ENCODE assay signal across 26 cellular contexts in the genomic region with DNA sequence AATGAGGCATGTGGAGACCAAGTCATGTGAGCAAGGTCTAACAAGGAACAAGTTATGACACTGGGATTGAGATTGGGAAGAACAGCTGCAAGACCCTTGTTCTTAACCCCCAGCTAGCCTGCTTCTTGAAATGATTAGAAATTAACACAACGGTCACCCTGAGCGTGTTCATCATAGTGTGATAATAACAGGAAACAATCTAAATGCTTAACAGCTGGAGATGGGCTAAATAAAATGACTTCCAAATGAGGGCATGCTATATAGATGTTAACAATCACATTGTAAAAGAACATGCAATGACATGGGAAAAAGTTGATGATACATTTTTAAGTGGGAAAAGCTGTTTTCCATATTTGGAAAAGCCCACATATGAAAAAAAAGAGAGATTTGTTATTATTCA. TPM values are rescaled to one million over a fixed set of nuclear protein-coding genes. Genes with fewer than 3 reads are reported as not detected.
DNase-seq lines count a peak whose midpoint lies in the region; ATAC-seq, FAIRE-seq and TF ChIP-seq lines count a peak whose summit lies in the region.
"Had no signal": no experiment of that assay in that cellular context is flagged by ENCODE, and none has a peak within 500 bp of the region (broad histone marks: within the 10 kb centered on the region; RNA-seq: fewer than 3 reads in every experiment).

No MANE protein-coding gene starts in this region.

- H3K9me3 ChIP-seq in heart left ventricle (no peaks in the 10 kb centered on the region), adipocyte (ENCODE audit: control insufficient read depth, low read length) (no peaks in the 10 kb centered on the region), keratinocyte (ENCODE audit: control insufficient read depth, low read depth, low read length) (no peaks in the 10 kb centered on the region), tibial artery (no peaks in the 10 kb centered on the region)
- H3K9me3 ChIP-seq: BE2C, lower lobe of right lung, mucosa of descending colon, right lobe of liver, testis had no signal

- H3K79me2 ChIP-seq in keratinocyte (ENCODE audit: control insufficient read depth, insufficient read depth, low read length) = no peaks in the 10 kb centered on the region

- no peak overlapping the region for H2AFZ ChIP-seq in keratinocyte (ENCODE audit: control insufficient read depth, low read length)
- H2AFZ ChIP-seq: GM23338, neural progenitor cell had no signal

- peak overlapping the region; percentile 68 for H3K4me2 ChIP-seq in keratinocyte (ENCODE audit: control insufficient read depth, extremely low read depth, insufficient read depth, low read depth, low read length)
- H3K4me2 ChIP-seq: GM23338, neural progenitor cell had no signal

- FAIRE-seq in keratinocyte (lab: Jason Lieb, UNC) = no peak
- FAIRE-seq: A204.1, GM12891 had no signal

- no peak for DNase-seq in heart left ventricle
- no peak for DNase-seq in left ventricle myocardium superior
- DNase-seq in adipocyte (ENCODE audit: low read depth) = peak; percentile 40
- no peak for DNase-seq in keratinocyte (ENCODE audit: low read depth, low spot score)
- DNase-seq in tibial artery = no peak
- DNase-seq in activated CD4-positive, alpha-beta T cell treated with anti-CD3 and anti-CD28 coated beads, Interleukin-2, amount 50 U/mL, for 4 hours = no peak
- DNase-seq: activated CD4-positive, alpha-beta T cell treated with anti-CD3 and anti-CD28 coated beads, Interleukin-2, amount 10 ng/mL, durations not matched to agents 24 days and 14 days; activated naive CD4-positive, alpha-beta T cell treated with anti-CD3 and anti-CD28 coated beads for 36 hours; activated T-cell treated with anti-CD3 and anti-CD28 coated beads, Interleukin-2, amount 50 U/mL, for 4 hours; BE2C; CD8-positive, alpha-beta memory T cell; cortex of kidney; islet precursor cell; lower lobe of right lung; mucosa of descending colon; NCI-H1436; posterior cingulate gyrus; right lobe of liver; stimulated activated naive CD4-positive, alpha-beta T cell; testis had no signal

- no peak overlapping the region for H3K4me3 Mint-ChIP-seq in activated T-helper 17 cell treated with anti-CD3 and anti-CD28 coated beads, Interleukin-2, amount 50 U/mL, for 72 hours
- H3K4me3 Mint-ChIP-seq: activated CD4-positive, alpha-beta T cell treated with anti-CD3 and anti-CD28 coated beads, Interleukin-2, amount 10 ng/mL, durations not matched to agents 24 days and 14 days; activated naive CD4-positive, alpha-beta T cell treated with anti-CD3 and anti-CD28 coated beads for 36 hours; activated T-cell treated with anti-CD3 and anti-CD28 coated beads, Interleukin-2, amount 50 U/mL, for 4 hours; CD8-positive, alpha-beta memory T cell; GM23338; neural progenitor cell had no signal

- WGBS in heart left ventricle, 4 donors = 49 to 70% (median 55%) methylated on average over 2 of the region's 2 CpGs

- ATAC-seq in heart left ventricle = no peak
- no peak for ATAC-seq in left ventricle myocardium superior
- no peak for ATAC-seq in HG03469 (IDR thresholded peaks at IDR 0.05; ENCODE audit: unreplicated experiment)
- no peak for ATAC-seq in activated T-helper 17 cell treated with anti-CD3 and anti-CD28 coated beads, Interleukin-2, amount 50 U/mL, for 72 hours (replicated peaks)
- ATAC-seq: activated T-cell treated with anti-CD3 and anti-CD28 coated beads, Interleukin-2, amount 50 U/mL, for 4 hours; GM23338; lower lobe of right lung; mucosa of descending colon; right lobe of liver had no signal

- TF ChIP-seq CTCF in heart left ventricle (IDR thresholded peaks at IDR 0.05) (no peak), keratinocyte (optimal IDR thresholded peaks at IDR 0.05 in 1 of 3, IDR thresholded peaks at IDR 0.05 in 1 of 3, conservative IDR thresholded peaks at IDR 0.05 in 1 of 3; ENCODE audit: extremely low read depth in 1 of 3, insufficient read depth in 2 of 3, low read length in 3 of 3) (no peak), tibial artery (IDR thresholded peaks at IDR 0.05) (no peak)

- H3K36me3 ChIP-seq in heart left ventricle (no peaks in the 10 kb centered on the region), adipocyte (ENCODE audit: control insufficient read depth, insufficient read depth, low read length, severe bottlenecking) (no peaks in the 10 kb centered on the region), keratinocyte (ENCODE audit: control insufficient read depth in 2 of 2, extremely low read depth in 1 of 2, insufficient read depth in 2 of 2, low read length in 2 of 2) (no peaks in the 10 kb centered on the region), tibial artery (no peaks in the 10 kb centered on the region)
- H3K36me3 ChIP-seq: BE2C, lower lobe of right lung, neural progenitor cell, right lobe of liver had no signal

- no peaks in the 10 kb centered on the region for H3K9me3 Mint-ChIP-seq in activated T-helper 17 cell treated with anti-CD3 and anti-CD28 coated beads, Interleukin-2, amount 50 U/mL, for 72 hours
- H3K9me3 Mint-ChIP-seq: activated CD4-positive, alpha-beta T cell treated with anti-CD3 and anti-CD28 coated beads, Interleukin-2, amount 10 ng/mL, durations not matched to agents 24 days and 14 days; activated naive CD4-positive, alpha-beta T cell treated with anti-CD3 and anti-CD28 coated beads for 36 hours; activated T-cell treated with anti-CD3 and anti-CD28 coated beads, Interleukin-2, amount 50 U/mL, for 4 hours; CD8-positive, alpha-beta memory T cell; neural progenitor cell had no signal

- H3K4me1 ChIP-seq in heart left ventricle (peaks cover 0 to 54% (median 14%) of the 10 kb centered on the region in 12 donors), adipocyte (ENCODE audit: control insufficient read depth, insufficient read depth, low read length) (peaks cover 17% of the 10 kb centered on the region), keratinocyte (ENCODE audit: control insufficient read depth, extremely low read depth, insufficient read depth, low read length) (peaks cover 25% of the 10 kb centered on the region), tibial artery (peaks cover 0 to 63% (median 48%) of the 10 kb centered on the region in 4 donors)
- H3K4me1 ChIP-seq: right lobe of liver had no signal

- TF ChIP-seq POLR2A in heart left ventricle (IDR thresholded peaks at IDR 0.05) = no peak

- H3K27me3 ChIP-seq in heart left ventricle (no peaks in the 10 kb centered on the region), adipocyte (replicated peaks; ENCODE audit: control insufficient read depth, insufficient read depth, low read length) (no peaks in the 10 kb centered on the region), keratinocyte (ENCODE audit: control insufficient read depth, extremely low read depth, insufficient read depth, low read length) (no peaks in the 10 kb centered on the region), tibial artery (no peaks in the 10 kb centered on the region)
- H3K27me3 ChIP-seq: BE2C, neural progenitor cell, right lobe of liver, testis had no signal

- peaks cover 19% of the 10 kb centered on the region for H3K27me3 Mint-ChIP-seq in activated T-helper 17 cell treated with anti-CD3 and anti-CD28 coated beads, Interleukin-2, amount 50 U/mL, for 72 hours

- H3K4me1 Mint-ChIP-seq in activated T-helper 17 cell treated with anti-CD3 and anti-CD28 coated beads, Interleukin-2, amount 50 U/mL, for 72 hours = no peaks in the 10 kb centered on the region
- H3K4me1 Mint-ChIP-seq: activated CD4-positive, alpha-beta T cell treated with anti-CD3 and anti-CD28 coated beads, Interleukin-2, amount 10 ng/mL, durations not matched to agents 24 days and 14 days; CD8-positive, alpha-beta memory T cell had no signal

- no peak overlapping the region for H3K9ac ChIP-seq in adipocyte (ENCODE audit: low read length)
- no peak overlapping the region for H3K9ac ChIP-seq in keratinocyte (ENCODE audit: control insufficient read depth, extremely low read depth, insufficient read depth, low read length)
- H3K9ac ChIP-seq: neural progenitor cell had no signal

- H3K4me3 ChIP-seq in heart left ventricle (no peak overlapping the region), adipocyte (ENCODE audit: low read length) (no peak overlapping the region), keratinocyte (ENCODE audit: control insufficient read depth in 2 of 3, extremely low read depth in 1 of 3, insufficient read depth in 2 of 3, low read depth in 1 of 3, low read length in 3 of 3) (no peak overlapping the region), tibial artery (no peak overlapping the region)
- H3K4me3 ChIP-seq: GM23338, lower lobe of right lung, mucosa of descending colon, neural progenitor cell, right lobe of liver, testis had no signal

- no peaks in the 10 kb centered on the region for H3K36me3 Mint-ChIP-seq in activated T-helper 17 cell treated with anti-CD3 and anti-CD28 coated beads, Interleukin-2, amount 50 U/mL, for 72 hours (ENCODE audit: low read depth)
- H3K36me3 Mint-ChIP-seq: CD8-positive, alpha-beta memory T cell; neural progenitor cell had no signal

- no peaks in the 10 kb centered on the region for H4K20me1 ChIP-seq in keratinocyte (ENCODE audit: control insufficient read depth, extremely low read depth, insufficient read depth, low read length)

- intact Hi-C loops in heart left ventricle (cut with DNase I) (no loop called here), left ventricle myocardium superior (cut with micrococcal nuclease) (no loop called here), tibial artery (cut with DNase I; ENCODE audit: low total_unique reads) (no loop called here)

- peak overlapping the region in 11 of 12 donors; percentile 23 to 96 (median 83) for H3K27ac ChIP-seq in heart left ventricle
- H3K27ac ChIP-seq in keratinocyte (ENCODE audit: control insufficient read depth, insufficient read depth, low read length) = no peak overlapping the region
- H3K27ac ChIP-seq in tibial artery = peak overlapping the region; percentile 72 to 77
- H3K27ac ChIP-seq: lower lobe of right lung, neural progenitor cell, right lobe of liver, testis had no signal

- H3K9me1 ChIP-seq in keratinocyte (ENCODE audit: control insufficient read depth, extremely low read depth, insufficient read depth, low read length) = no peaks in the 10 kb centered on the region

- dilution Hi-C loops in keratinocyte (cut with MboI; ENCODE audit: extremely low pct_ligation_motif_present, low sequenced_read_pairs) = no loop called here

- no peak overlapping the region for H3K27ac Mint-ChIP-seq in activated T-helper 17 cell treated with anti-CD3 and anti-CD28 coated beads, Interleukin-2, amount 50 U/mL, for 72 hours
- H3K27ac Mint-ChIP-seq: activated CD4-positive, alpha-beta T cell treated with anti-CD3 and anti-CD28 coated beads, Interleukin-2, amount 10 ng/mL, durations not matched to agents 24 days and 14 days; activated naive CD4-positive, alpha-beta T cell treated with anti-CD3 and anti-CD28 coated beads for 36 hours; CD8-positive, alpha-beta memory T cell; GM23338; neural progenitor cell had no signal

RNA-seq across cellular contexts. Expression of gene RPL37A, which starts 47.6 kb away (rescaled TPM):
- total RNA-seq in heart left ventricle (1,000 to 10,000 TPM in 7 of 9 donors, 100 to 1,000 TPM in 2; 602 to 2,166 (median 1,938) TPM), left ventricle myocardium superior (1,901 TPM)
- polyA plus RNA-seq in heart left ventricle (1,000 to 10,000 TPM; 3,067 to 3,426 TPM), keratinocyte (1,858 to 4,257 TPM (median 3,899 TPM) in 3 replicates)
- 4,600 TPM for polyA plus RNA-seq in keratinocyte (2011; ENCODE audit: low read depth)
- polyA plus RNA-seq in keratinocyte (2011; cell fraction: cytosol; rRNA removed) = 2,058 and 2,504 TPM in 2 replicates
- 771 and 780 TPM in 2 replicates for polyA plus RNA-seq in keratinocyte (2011; cell fraction: nucleus; rRNA removed)
- 4,782 and 6,727 TPM in 2 replicates for polyA plus RNA-seq in keratinocyte (2012; ENCODE audit: low replicate concordance)
- polyA minus RNA-seq in keratinocyte = 404 to 934 TPM (median 861 TPM) in 3 replicates
- 1,907 TPM for polyA minus RNA-seq in keratinocyte (2011; cell fraction: cytosol; rRNA and poly(A)+ RNA removed)
- 202 and 323 TPM in 2 replicates for polyA minus RNA-seq in keratinocyte (2011; cell fraction: nucleus; rRNA and poly(A)+ RNA removed)
- total RNA-seq in activated T-helper 17 cell treated with anti-CD3 and anti-CD28 coated beads, Interleukin-2, amount 50 U/mL, for 72 hours = 1,000 to 10,000 TPM; 2,880 to 3,993 TPM
